In the genomic region with DNA sequence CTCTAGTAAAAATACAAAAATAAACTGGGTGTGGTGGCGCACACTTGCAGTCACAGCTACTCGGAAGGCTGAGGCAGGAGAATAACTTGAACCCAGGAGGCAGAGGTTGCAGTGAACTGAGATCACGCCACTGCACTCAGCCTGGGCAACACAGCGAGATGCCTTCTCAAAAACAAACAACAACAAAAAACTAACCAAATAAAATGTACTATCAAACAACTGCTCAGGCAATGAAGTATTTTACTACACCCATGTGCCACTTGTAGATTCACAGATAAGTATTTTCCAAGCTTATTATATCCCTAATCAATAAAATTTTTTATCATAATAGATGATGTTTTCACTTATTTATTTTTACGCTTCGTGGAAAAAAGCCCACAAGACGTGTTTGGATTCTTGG, we compare ENCODE assay signal across 8 cellular contexts. TPM values are rescaled to one million over a fixed set of nuclear protein-coding genes. Genes with fewer than 3 reads are reported as not detected.
A peak's percentile ranks its signal among the peaks of the same experiment; 100 is the strongest.
DNase-seq lines count a peak whose midpoint lies in the region; ATAC-seq and TF ChIP-seq lines count a peak whose summit lies in the region.

No MANE protein-coding gene starts in this region.

- peaks cover 3 to 5% of the 10 kb centered on the region in 2 donors for H3K4me1 ChIP-seq in naive thymus-derived CD4-positive, alpha-beta T cell (ENCODE audit: control insufficient read depth in 2 of 2, insufficient read depth in 2 of 2, low read length in 2 of 2)

- peak overlapping the region; percentile 85 for H3K4me3 ChIP-seq in AG04450 (ENCODE audit: low read depth, low read length)
- peak overlapping the region; percentile 81 for H3K4me3 ChIP-seq in naive thymus-derived CD4-positive, alpha-beta T cell (ENCODE audit: low read length)

- no peaks in the 10 kb centered on the region for H3K27me3 Mint-ChIP-seq in naive thymus-derived CD4-positive, alpha-beta T cell

- H3K9me3 Mint-ChIP-seq in naive thymus-derived CD4-positive, alpha-beta T cell: peaks cover 0 to 3% (median 0%) of the 10 kb centered on the region in 11 donors

- H3K27ac ChIP-seq in AG04450 (ENCODE audit: low read depth, low read length) (no peak overlapping the region), KOPT-K1 (ENCODE audit: low read depth, low read length, poor library complexity, severe bottlenecking) (peak overlapping the region; percentile 69), cingulate gyrus (ENCODE audit: low read depth, low read length) (peak overlapping the region; percentile 94)
- peak overlapping the region; percentile 93 for H3K27ac ChIP-seq in naive thymus-derived CD4-positive, alpha-beta T cell (ENCODE audit: low read depth, low read length)

- DNase-seq in AG04450 (ENCODE audit: low read depth, low spot score) (no peak), DMS153 treated with DMSO at 0.1 percent for 48 hours (lab: John Stamatoyannopoulos, UW; ENCODE audit: unreplicated experiment) (no peak), NK-92 (lab: John Stamatoyannopoulos, UW; ENCODE audit: unreplicated experiment) (no peak)
- peak in 1 of 9 donors; percentile 1 for DNase-seq in naive thymus-derived CD4-positive, alpha-beta T cell

- no peak for ATAC-seq in naive thymus-derived CD4-positive, alpha-beta T cell
- ATAC-seq in HG03159 (IDR thresholded peaks at IDR 0.05; ENCODE audit: unreplicated experiment) (no peak), HG03442 (IDR thresholded peaks at IDR 0.05; ENCODE audit: unreplicated experiment) (no peak)

- no peaks in the 10 kb centered on the region for H3K36me3 ChIP-seq in KOPT-K1 (ENCODE audit: insufficient read depth, low read length)
- H3K36me3 ChIP-seq in naive thymus-derived CD4-positive, alpha-beta T cell (ENCODE audit: control insufficient read depth in 2 of 3, insufficient read depth in 3 of 3, low read length in 3 of 3): no peaks in the 10 kb centered on the region

- H3K27ac Mint-ChIP-seq in naive thymus-derived CD4-positive, alpha-beta T cell: peak overlapping the region; percentile 98 to 100 (median 100)

- H3K4me1 Mint-ChIP-seq in naive thymus-derived CD4-positive, alpha-beta T cell: peaks cover 0 to 27% (median 17%) of the 10 kb centered on the region in 7 donors

- CTCF ChIA-PET in AG04450 (lab: Charles Lee): no interaction called here
- CTCF ChIA-PET in naive thymus-derived CD4-positive, alpha-beta T cell (lab: Charles Lee): interaction anchor here (0.6 kb wide), 1 partner anchor 223 kb away, joined by 3 read pairs; no protein-coding TSS in a partner anchor

- POLR2A ChIA-PET in AG04450 (lab: Yijun Ruan, JAX): interaction anchor here (1.0 kb wide), 1 partner anchor 32 kb away, joined by 3 read pairs; a partner anchor contains a TSS
- POLR2A ChIA-PET in naive thymus-derived CD4-positive, alpha-beta T cell (lab: Charles Lee): interaction anchor here (0.5 to 1.8 kb wide), 13 partner anchors 12 to 1821 kb away, joined by 3 to 11 read pairs (median 4); a partner anchor contains a TSS

- H3K4me3 Mint-ChIP-seq in naive thymus-derived CD4-positive, alpha-beta T cell: peak overlapping the region; percentile 93 to 100 (median 98)

- H3K36me3 Mint-ChIP-seq in naive thymus-derived CD4-positive, alpha-beta T cell: peaks cover 0 to 3% (median 0%) of the 10 kb centered on the region in 5 donors

- H3K27me3 ChIP-seq in AG04450 (ENCODE audit: control insufficient read depth, insufficient read depth, low read length): no peaks in the 10 kb centered on the region
- no peaks in the 10 kb centered on the region for H3K27me3 ChIP-seq in naive thymus-derived CD4-positive, alpha-beta T cell (ENCODE audit: control insufficient read depth in 2 of 2, insufficient read depth in 2 of 2, low read length in 2 of 2)

- H3K9me3 ChIP-seq in AG04450 (ENCODE audit: control insufficient read depth, insufficient read depth, low read length) (no peaks in the 10 kb centered on the region), KOPT-K1 (ENCODE audit: insufficient read depth, low read length, poor library complexity, severe bottlenecking) (no peaks in the 10 kb centered on the region)
- H3K9me3 ChIP-seq in naive thymus-derived CD4-positive, alpha-beta T cell (ENCODE audit: control insufficient read depth in 2 of 3, low read length in 3 of 3): no peaks in the 10 kb centered on the region

- TF ChIP-seq CTCF in AG04450 (IDR thresholded peaks at IDR 0.05; ENCODE audit: low read depth, low read length): no peak

- intact Hi-C loops in naive thymus-derived CD4-positive, alpha-beta T cell (cut with micrococcal nuclease): loop anchor here (2.0 to 10.0 kb wide), 6 partner anchors 124 to 1964 kb away; a partner anchor contains a TSS

RNA-seq across cellular contexts. Expression of a gene that starts 0.9 kb away (rescaled TPM):
- polyA plus RNA-seq in AG04450 (2011; rRNA removed): 0.16 and 0.63 TPM in 2 replicates
- polyA minus RNA-seq in AG04450 (2011; rRNA and poly(A)+ RNA removed): 0.26 TPM in 1 of 2 replicates, not detected in the other
- total RNA-seq in naive thymus-derived CD4-positive, alpha-beta T cell: 1 to 10 TPM in 2 of 5 experiments, under 1 TPM in 3; 0.27 to 1.5 (median 0.51) TPM
- polyA plus RNA-seq in naive thymus-derived CD4-positive, alpha-beta T cell: 1 to 10 TPM in 1 of 2 donors, under 1 TPM in 1; 0.61 to 2.0 TPM

RNA-seq across cellular contexts. Expression of a gene that starts 31.8 kb away (rescaled TPM):
- 49.3 and 60.0 TPM in 2 replicates for polyA plus RNA-seq in AG04450 (2011; rRNA removed)
- polyA minus RNA-seq in AG04450 (2011; rRNA and poly(A)+ RNA removed): 27.2 and 30.0 TPM in 2 replicates
- 10 to 100 TPM in 1 of 5 experiments, 1 to 10 TPM in 4; 5.7 to 15.7 (median 9.4) TPM for total RNA-seq in naive thymus-derived CD4-positive, alpha-beta T cell
- polyA plus RNA-seq in naive thymus-derived CD4-positive, alpha-beta T cell: 10 to 100 TPM in 1 of 2 donors, 1 to 10 TPM in 1; 10.0 to 10.3 TPM
